In genomic region chr2:27212626-27213471, GRCh38 we compare ENCODE assay signal across 8 cellular contexts. TPM values are rescaled to one million over a fixed set of nuclear protein-coding genes. Genes with fewer than 3 reads are reported as not detected.
A peak's percentile ranks its signal among the peaks of the same experiment; 100 is the strongest.
DNase-seq lines count a peak whose midpoint lies in the region; ATAC-seq and TF ChIP-seq lines count a peak whose summit lies in the region.

No MANE protein-coding gene starts in this region.

- H3K27ac ChIP-seq in HUES48 (ENCODE audit: low read depth, low read length) (peak overlapping the region; percentile 95), SU-DHL-6 (ENCODE audit: low read depth, low read length) (peak overlapping the region; percentile 83), right lobe of liver (peak overlapping the region; percentile 93 to 98 (median 97)), testis (peak overlapping the region; percentile 93 to 95)

- no peak for TF ChIP-seq POLR2A in right lobe of liver (IDR thresholded peaks at IDR 0.05)
- no peak for TF ChIP-seq POLR2A in testis (IDR thresholded peaks at IDR 0.05)

- peaks cover 44% of the 10 kb centered on the region for H3K4me1 Mint-ChIP-seq in central memory CD8-positive, alpha-beta T cell

- peak overlapping the region; percentile 100 for H3K27ac Mint-ChIP-seq in central memory CD8-positive, alpha-beta T cell (ENCODE audit: low read depth)

- H3K36me3 Mint-ChIP-seq in central memory CD8-positive, alpha-beta T cell (ENCODE audit: insufficient read depth): peaks cover 21% of the 10 kb centered on the region

- intact Hi-C loops in right lobe of liver (cut with DNase I): no loop called here
- intact Hi-C loops in testis (cut with DNase I; ENCODE audit: low total_unique reads): loop anchor here (10.0 kb wide), 1 partner anchor 128 kb away; the partner anchor contains the start of gene KHK

- H3F3A ChIP-seq in SU-DHL-6 (ENCODE audit: insufficient read depth): peaks cover 16% of the 10 kb centered on the region; the same call in 1 of the 2 replicates

- H3K4me3 ChIP-seq in HUES48 (ENCODE audit: low read depth, low read length) (peak overlapping the region; percentile 99), SU-DHL-6 (ENCODE audit: insufficient read depth, low read length, poor library complexity, severe bottlenecking) (peak overlapping the region; percentile 71), right lobe of liver (peak overlapping the region; percentile 76 to 93 (median 79)), testis (peak overlapping the region; percentile 73 to 97)

- H3K9me3 Mint-ChIP-seq in central memory CD8-positive, alpha-beta T cell: no peaks in the 10 kb centered on the region

- H3K79me2 ChIP-seq in SU-DHL-6 (ENCODE audit: insufficient read depth, low read length): peaks cover 12% of the 10 kb centered on the region

- peak overlapping the region; percentile 99 for H3K9ac ChIP-seq in HUES48 (ENCODE audit: low read depth, low read length)
- H3K9ac ChIP-seq in SU-DHL-6 (ENCODE audit: low read length): peak overlapping the region; percentile 88

- peaks cover 14% of the 10 kb centered on the region for H3K4me1 ChIP-seq in HUES48 (ENCODE audit: control insufficient read depth, insufficient read depth, low read length)
- H3K4me1 ChIP-seq in right lobe of liver: peaks cover 0 to 24% (median 7%) of the 10 kb centered on the region in 4 donors
- H3K4me1 ChIP-seq in testis: peaks cover 14% of the 10 kb centered on the region

- no peak for TF ChIP-seq CTCF in SU-DHL-6 (IDR thresholded peaks at IDR 0.05; ENCODE audit: insufficient read depth, low read length, poor library complexity, severe bottlenecking)
- TF ChIP-seq CTCF in right lobe of liver (IDR thresholded peaks at IDR 0.05): no peak
- no peak for TF ChIP-seq CTCF in testis (IDR thresholded peaks at IDR 0.05)

- no peaks in the 10 kb centered on the region for H3K9me3 ChIP-seq in HUES48 (ENCODE audit: control insufficient read depth, insufficient read depth, low read length)
- no peaks in the 10 kb centered on the region for H3K9me3 ChIP-seq in SU-DHL-6 (ENCODE audit: insufficient read depth, low read length)
- no peaks in the 10 kb centered on the region for H3K9me3 ChIP-seq in right lobe of liver
- no peaks in the 10 kb centered on the region for H3K9me3 ChIP-seq in testis

- H3K36me3 ChIP-seq in HUES48 (ENCODE audit: control insufficient read depth, insufficient read depth, low read length) (peaks cover 51% of the 10 kb centered on the region), SU-DHL-6 (ENCODE audit: low read length) (peaks cover 3% of the 10 kb centered on the region; the same call in 1 of the 2 replicates), right lobe of liver (peaks cover 0 to 10% (median 0%) of the 10 kb centered on the region in 4 donors), testis (ENCODE audit: low read depth, missing control alignments) (no peaks in the 10 kb centered on the region)

- no peaks in the 10 kb centered on the region for H3K27me3 Mint-ChIP-seq in central memory CD8-positive, alpha-beta T cell

- H3K4me3 Mint-ChIP-seq in central memory CD8-positive, alpha-beta T cell: peak overlapping the region; percentile 99

- H4K20me1 ChIP-seq in SU-DHL-6 (ENCODE audit: low read depth, low read length): no peaks in the 10 kb centered on the region

- H3K4me2 ChIP-seq in SU-DHL-6 (ENCODE audit: low read depth, low read length, poor library complexity, severe bottlenecking): peak overlapping the region; percentile 83

- ATAC-seq in GM18511 (IDR thresholded peaks at IDR 0.05; ENCODE audit: unreplicated experiment) (peak; percentile 22), right lobe of liver (peak in 2 of 4 donors; percentile 2 to 6), GM18870 (IDR thresholded peaks at IDR 0.05; ENCODE audit: unreplicated experiment) (no peak)
- ATAC-seq in central memory CD8-positive, alpha-beta T cell (replicated peaks; ENCODE audit: extremely low read depth, poor library complexity, severe bottlenecking): peak; percentile 74

- H3K27me3 ChIP-seq in HUES48 (ENCODE audit: control insufficient read depth, insufficient read depth, low read length): no peaks in the 10 kb centered on the region
- H3K27me3 ChIP-seq in SU-DHL-6 (ENCODE audit: low read length): no peaks in the 10 kb centered on the region
- H3K27me3 ChIP-seq in right lobe of liver: no peaks in the 10 kb centered on the region
- no peaks in the 10 kb centered on the region for H3K27me3 ChIP-seq in testis

- 4% methylated on average over 33 of the region's 34 CpGs for WGBS in right lobe of liver (ENCODE audit: insufficient coverage, low coverage, low lambda C conversion rate, missing lambda C conversion rate)
- WGBS in testis, 2 donors: 3 to 4% methylated on average over 34 of the region's 34 CpGs

- no peaks in the 10 kb centered on the region for H3K9me2 ChIP-seq in SU-DHL-6 (replicated peaks; ENCODE audit: insufficient read depth, low read length)

- peak; percentile 47 for DNase-seq in AG08395 (ENCODE audit: low spot score)
- DNase-seq in central memory CD8-positive, alpha-beta T cell (ENCODE audit: low spot score in 2 of 2): peak in 1 of 2 donors; percentile 69
- DNase-seq in right lobe of liver: peak in 1 of 3 donors; percentile 37
- peak; percentile 45 for DNase-seq in testis

- H2AFZ ChIP-seq in SU-DHL-6 (ENCODE audit: low read depth, low read length, severe bottlenecking): peak overlapping the region; percentile 36

RNA-seq across cellular contexts. Expression of gene SLC5A6, which starts 0.8 kb away (rescaled TPM):
- total RNA-seq in right lobe of liver (100 to 1,000 TPM in 3 of 6 experiments, 10 to 100 TPM in 3; 57.5 to 151 (median 90.3) TPM), testis (10 to 100 TPM; 83.4 to 84.0 TPM)
- polyA plus RNA-seq in testis (ENCODE audit: insufficient read depth, low read depth, low replicate concordance): 83.9 TPM

RNA-seq across cellular contexts. Expression of gene ATRAID, which starts 1.0 kb away (rescaled TPM):
- total RNA-seq in right lobe of liver: 10 to 100 TPM; 30.7 to 65.8 (median 35.9) TPM
- total RNA-seq in testis: 100 to 1,000 TPM; 263 to 295 TPM
- polyA plus RNA-seq in testis (ENCODE audit: insufficient read depth, low read depth, low replicate concordance): 323 TPM

RNA-seq across cellular contexts. Expression of gene CAD, which starts 4.3 kb away (rescaled TPM):
- 10 to 100 TPM; 12.3 to 24.0 (median 16.3) TPM for total RNA-seq in right lobe of liver
- 10 to 100 TPM; 62.5 to 66.9 TPM for total RNA-seq in testis
- polyA plus RNA-seq in testis (ENCODE audit: insufficient read depth, low read depth, low replicate concordance): 40.0 TPM

RNA-seq across cellular contexts. Expression of gene SLC30A3, which starts 50.0 kb away (rescaled TPM):
- total RNA-seq in right lobe of liver: not detected
- 100 to 1,000 TPM; 130 to 160 TPM for total RNA-seq in testis
- 111 TPM for polyA plus RNA-seq in testis (ENCODE audit: insufficient read depth, low read depth, low replicate concordance)
